ENCODE assay signal across 8 cellular contexts in genomic region chr6:149129401-149130077, GRCh38.
DNase-seq lines count a peak whose midpoint lies in the region; ATAC-seq lines count a peak whose summit lies in the region.

No MANE protein-coding gene starts in this region.

- peaks cover 37 to 53% (median 46%) of the 10 kb centered on the region in 10 experiments for H3K4me1 ChIP-seq in BLaER1 treated with 17β-estradiol and CSF1 and Interleukin-3, amounts not matched to agents 10 nM and 100 nM

- H3K4me3 ChIP-seq in BLaER1 treated with 17β-estradiol and CSF1 and Interleukin-3, amounts not matched to agents 10 nM and 100 nM, result no peak overlapping the region

- peaks cover 0 to 49% (median 20%) of the 10 kb centered on the region in 11 experiments; a peak in 16 of 22 replicates for H3K9me3 ChIP-seq in BLaER1 treated with 17β-estradiol and CSF1 and Interleukin-3, amounts not matched to agents 10 nM and 100 nM (replicated peaks in 1 of 11)
- H3K9me3 ChIP-seq in T-helper 17 cell (ENCODE audit: control insufficient read depth, low read length, poor library complexity, severe bottlenecking), result no peaks in the 10 kb centered on the region

- no peaks in the 10 kb centered on the region for H4K20me1 ChIP-seq in BLaER1 treated with 17β-estradiol and CSF1 and Interleukin-3, amounts not matched to agents 10 nM and 100 nM

- H3K36me3 Mint-ChIP-seq in T-helper 17 cell (ENCODE audit: low read depth), result peaks cover 2% of the 10 kb centered on the region

- ATAC-seq in HG02610 (IDR thresholded peaks at IDR 0.05; ENCODE audit: unreplicated experiment) (peak; percentile 71), T-helper 17 cell (no peak), left cardiac atrium (peak in 1 of 2 donors; percentile 43)

- peak overlapping the region; percentile 98 for H3K27ac Mint-ChIP-seq in T-helper 17 cell

- H3K27ac ChIP-seq in BLaER1 treated with 17β-estradiol and CSF1 and Interleukin-3, amounts not matched to agents 10 nM and 100 nM, result peak overlapping the region in 10 of 11 experiments; percentile 13 to 89 (median 84); a peak in 21 of 22 replicates

- H3K4me2 ChIP-seq in BLaER1 treated with 17β-estradiol and CSF1 and Interleukin-3, amounts not matched to agents 10 nM and 100 nM, result peak overlapping the region; percentile 57 to 82 (median 70)

- H3K4me1 Mint-ChIP-seq in T-helper 17 cell, result peaks cover 33% of the 10 kb centered on the region

- DNase-seq in T-helper 17 cell (no peak), left cardiac atrium (peak; percentile 41), germinal center (ENCODE audit: low spot score) (no peak), HuH-7.5 (ENCODE audit: low spot score) (no peak), NCI-H1417 (lab: John Stamatoyannopoulos, UW) (no peak), midbrain (lab: John Stamatoyannopoulos, UW) (no peak)

- no peaks in the 10 kb centered on the region for H3K27me3 Mint-ChIP-seq in T-helper 17 cell

- peak overlapping the region in 9 of 11 experiments; percentile 20 to 71 (median 65); a peak in 18 of 22 replicates for H3K9ac ChIP-seq in BLaER1 treated with 17β-estradiol and CSF1 and Interleukin-3, amounts not matched to agents 10 nM and 100 nM

- intact Hi-C loops in left cardiac atrium (cut with DNase I), result no loop called here

- H3K36me3 ChIP-seq in BLaER1 treated with 17β-estradiol and CSF1 and Interleukin-3, amounts not matched to agents 10 nM and 100 nM, result no peaks in the 10 kb centered on the region

- no peaks in the 10 kb centered on the region for H3K27me3 ChIP-seq in BLaER1 treated with 17β-estradiol and CSF1 and Interleukin-3, amounts not matched to agents 10 nM and 100 nM

- no peak overlapping the region for H3K4me3 Mint-ChIP-seq in T-helper 17 cell
